ENCODE assay signal across 10 cellular contexts in the genomic region with DNA sequence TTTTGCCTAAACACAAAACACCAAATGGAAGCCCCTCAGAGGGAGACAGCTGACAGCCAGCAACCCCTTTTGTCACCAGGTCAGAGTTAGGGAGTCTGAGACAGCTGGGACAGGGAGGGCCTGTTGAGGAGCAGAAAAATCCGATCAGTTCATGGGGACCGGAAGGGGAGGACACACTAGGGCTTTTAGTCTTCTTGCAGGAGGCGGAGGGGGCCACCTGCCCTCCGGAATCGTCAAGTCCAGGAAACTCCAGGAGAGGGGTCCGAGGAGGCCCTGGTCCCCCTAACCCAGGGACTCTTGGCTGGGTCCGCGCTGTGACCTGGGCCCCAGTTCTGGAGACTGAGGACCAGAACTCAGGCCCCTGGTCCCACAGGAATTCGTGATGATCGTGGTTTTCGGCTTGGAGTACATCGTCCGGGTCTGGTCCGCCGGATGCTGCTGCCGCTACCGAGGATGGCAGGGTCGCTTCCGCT. TPM values are rescaled to one million over a fixed set of nuclear protein-coding genes. Genes with fewer than 3 reads are reported as not detected.
DNase-seq lines count a peak whose midpoint lies in the region; ATAC-seq and TF ChIP-seq lines count a peak whose summit lies in the region.
"Had no signal": no experiment of that assay in that cellular context is flagged by ENCODE, and none has a peak within 500 bp of the region (broad histone marks: within the 10 kb centered on the region; RNA-seq: fewer than 3 reads in every experiment).

No MANE protein-coding gene starts in this region.

- H3K27me3 Mint-ChIP-seq in activated naive CD4-positive, alpha-beta T cell treated with anti-CD3 and anti-CD28 coated beads, Interleukin-2, amount 50 U/mL, for 24 hours: no peaks in the 10 kb centered on the region
- H3K27me3 Mint-ChIP-seq in activated T-helper 1 cell treated with anti-CD3 and anti-CD28 coated beads, Interleukin-12 subunit alpha, Interleukin-12 subunit beta, Interleukin-2, Interleukin-4 antibody, amounts not matched to agents 30 ng/mL and 10 ng/mL and 1 ng/mL, durations not matched to agents 14 hours and 24 hours and 36 hours (ENCODE audit: insufficient read depth): peaks cover 14% of the 10 kb centered on the region

- no peak overlapping the region for H2BK120ac ChIP-seq in mesenchymal stem cell (ENCODE audit: low read depth, low read length)

- no peaks in the 10 kb centered on the region for H3K79me1 ChIP-seq in mesenchymal stem cell (replicated peaks; ENCODE audit: low read length, poor library complexity, severe bottlenecking)

- H4K8ac ChIP-seq in mesenchymal stem cell (ENCODE audit: low read length): no peak overlapping the region

- peaks cover 7% of the 10 kb centered on the region for H3K4me1 Mint-ChIP-seq in activated naive CD4-positive, alpha-beta T cell treated with anti-CD3 and anti-CD28 coated beads, Interleukin-2, amount 50 U/mL, for 24 hours
- H3K4me1 Mint-ChIP-seq in activated T-helper 1 cell treated with anti-CD3 and anti-CD28 coated beads, Interleukin-12 subunit alpha, Interleukin-12 subunit beta, Interleukin-2, Interleukin-4 antibody, amounts not matched to agents 30 ng/mL and 10 ng/mL and 1 ng/mL, durations not matched to agents 14 hours and 24 hours and 36 hours (ENCODE audit: low read depth): peaks cover 4% of the 10 kb centered on the region

- H3K23ac ChIP-seq in mesenchymal stem cell (ENCODE audit: low read length in 2 of 2): peak overlapping the region in 1 of 2 experiments; percentile 18

- no peak overlapping the region for H2AK5ac ChIP-seq in mesenchymal stem cell (ENCODE audit: low read length, severe bottlenecking)

- no peak for DNase-seq in activated naive CD4-positive, alpha-beta T cell treated with anti-CD3 and anti-CD28 coated beads, Interleukin-2, amount 50 U/mL, for 16 hours
- DNase-seq in activated T-helper 1 cell treated with anti-CD3 and anti-CD28 coated beads, Interleukin-12 subunit alpha, Interleukin-12 subunit beta, Interleukin-2, Interleukin-4 antibody, amounts not matched to agents 30 ng/mL and 10 ng/mL and 1 ng/mL, durations not matched to agents 14 hours and 24 hours and 36 hours (ENCODE audit: low spot score): no peak
- DNase-seq in mesenchymal stem cell (no peak), upper lobe of right lung (no peak), GM19240 (ENCODE audit: insufficient read length, low spot score) (no peak)
- DNase-seq in stimulated activated CD4-positive, alpha-beta T cell treated with anti-CD3 and anti-CD28 coated beads, Interleukin-2, amount 100 ng/mL, for 24 hours: no peak
- DNase-seq: NCI-H1436 treated with DMSO at 0.1 percent for 48 hours had no signal

- no peak overlapping the region for H2BK5ac ChIP-seq in mesenchymal stem cell (ENCODE audit: low read depth, low read length, poor library complexity, severe bottlenecking)

- H3K27me3 ChIP-seq in mesenchymal stem cell (ENCODE audit: control insufficient read depth in 1 of 2, insufficient read depth in 1 of 2, low read length in 2 of 2) (peaks cover 11 to 61% of the 10 kb centered on the region in 2 experiments), upper lobe of right lung (no peaks in the 10 kb centered on the region)

- no peak overlapping the region for H3K18ac ChIP-seq in mesenchymal stem cell (ENCODE audit: low read depth in 1 of 2, low read length in 2 of 2)

- H3K27ac ChIP-seq in mesenchymal stem cell (ENCODE audit: low read length, poor library complexity, severe bottlenecking) (no peak overlapping the region), upper lobe of right lung (no peak overlapping the region)
- H3K27ac ChIP-seq: C4-2B had no signal

- no peaks in the 10 kb centered on the region for H3K36me3 Mint-ChIP-seq in activated naive CD4-positive, alpha-beta T cell treated with anti-CD3 and anti-CD28 coated beads, Interleukin-2, amount 50 U/mL, for 24 hours
- no peaks in the 10 kb centered on the region for H3K36me3 Mint-ChIP-seq in activated T-helper 1 cell treated with anti-CD3 and anti-CD28 coated beads, Interleukin-12 subunit alpha, Interleukin-12 subunit beta, Interleukin-2, Interleukin-4 antibody, amounts not matched to agents 30 ng/mL and 10 ng/mL and 1 ng/mL, durations not matched to agents 14 hours and 24 hours and 36 hours (ENCODE audit: low read depth)

- TF ChIP-seq CTCF in upper lobe of right lung (IDR thresholded peaks at IDR 0.05): no peak

- 28% methylated on average over 19 of the region's 19 CpGs for whole genome bisulfite sequencing in mesenchymal stem cell

- H3K36me3 ChIP-seq in mesenchymal stem cell (ENCODE audit: control insufficient read depth in 1 of 2, insufficient read depth in 2 of 2, low read depth in 1 of 2, low read length in 2 of 2) (peaks cover 0 to 3% of the 10 kb centered on the region in 2 experiments), upper lobe of right lung (no peaks in the 10 kb centered on the region)

- H3K4me2 ChIP-seq in mesenchymal stem cell (ENCODE audit: low read length, poor library complexity, severe bottlenecking): peak overlapping the region; percentile 95

- H3K14ac ChIP-seq in mesenchymal stem cell (ENCODE audit: low read length in 2 of 2): no peak overlapping the region

- no peaks in the 10 kb centered on the region for H3K9me3 ChIP-seq in mesenchymal stem cell (ENCODE audit: control insufficient read depth, low read length)
- H3K9me3 ChIP-seq in upper lobe of right lung: no peaks in the 10 kb centered on the region

- peak overlapping the region; percentile 75 for H3K4me3 Mint-ChIP-seq in activated naive CD4-positive, alpha-beta T cell treated with anti-CD3 and anti-CD28 coated beads, Interleukin-2, amount 50 U/mL, for 24 hours
- H3K4me3 Mint-ChIP-seq in activated T-helper 1 cell treated with anti-CD3 and anti-CD28 coated beads, Interleukin-12 subunit alpha, Interleukin-12 subunit beta, Interleukin-2, Interleukin-4 antibody, amounts not matched to agents 30 ng/mL and 10 ng/mL and 1 ng/mL, durations not matched to agents 14 hours and 24 hours and 36 hours: peak overlapping the region; percentile 66

- ATAC-seq in upper lobe of right lung (no peak), HG03565 (IDR thresholded peaks at IDR 0.05; ENCODE audit: unreplicated experiment) (no peak)

- H2BK15ac ChIP-seq in mesenchymal stem cell (ENCODE audit: low read depth, poor library complexity, severe bottlenecking): no peak overlapping the region

- no peak overlapping the region for H2AFZ ChIP-seq in mesenchymal stem cell (ENCODE audit: low read depth, low read length)

- H2BK12ac ChIP-seq in mesenchymal stem cell (ENCODE audit: low read length in 2 of 2): no peak overlapping the region

- peaks cover 24% of the 10 kb centered on the region for H3K4me1 ChIP-seq in mesenchymal stem cell (ENCODE audit: control insufficient read depth, insufficient read depth, low read depth, low read length)
- H3K4me1 ChIP-seq in upper lobe of right lung: no peaks in the 10 kb centered on the region

- peak overlapping the region; percentile 4 for H3K27ac Mint-ChIP-seq in activated naive CD4-positive, alpha-beta T cell treated with anti-CD3 and anti-CD28 coated beads, Interleukin-2, amount 50 U/mL, for 24 hours
- H3K27ac Mint-ChIP-seq in activated T-helper 1 cell treated with anti-CD3 and anti-CD28 coated beads, Interleukin-12 subunit alpha, Interleukin-12 subunit beta, Interleukin-2, Interleukin-4 antibody, amounts not matched to agents 30 ng/mL and 10 ng/mL and 1 ng/mL, durations not matched to agents 14 hours and 24 hours and 36 hours: no peak overlapping the region

- H4K91ac ChIP-seq in mesenchymal stem cell (ENCODE audit: low read length): no peak overlapping the region

- no peaks in the 10 kb centered on the region for H3K9me3 Mint-ChIP-seq in activated naive CD4-positive, alpha-beta T cell treated with anti-CD3 and anti-CD28 coated beads, Interleukin-2, amount 50 U/mL, for 24 hours
- H3K9me3 Mint-ChIP-seq in activated T-helper 1 cell treated with anti-CD3 and anti-CD28 coated beads, Interleukin-12 subunit alpha, Interleukin-12 subunit beta, Interleukin-2, Interleukin-4 antibody, amounts not matched to agents 30 ng/mL and 10 ng/mL and 1 ng/mL, durations not matched to agents 14 hours and 24 hours and 36 hours: no peaks in the 10 kb centered on the region

- no peak overlapping the region for H3K4ac ChIP-seq in mesenchymal stem cell (ENCODE audit: low read depth in 1 of 2, low read length in 2 of 2)

- H3K4me3 ChIP-seq in mesenchymal stem cell (ENCODE audit: insufficient read depth in 1 of 2, low read depth in 1 of 2, low read length in 2 of 2) (no peak overlapping the region), upper lobe of right lung (peak overlapping the region; percentile 51)

- no peak overlapping the region for H3K9ac ChIP-seq in mesenchymal stem cell (ENCODE audit: low read length)

- intact Hi-C loops in activated T-helper 1 cell treated with anti-CD3 and anti-CD28 coated beads, Interleukin-12 subunit alpha, Interleukin-12 subunit beta, Interleukin-2, Interleukin-4 antibody, amounts not matched to agents 30 ng/mL and 10 ng/mL and 1 ng/mL, durations not matched to agents 14 hours and 24 hours and 36 hours (cut with micrococcal nuclease): loop anchor here (1.0 to 2.0 kb wide), 2 partner anchors 15 to 45 kb away; a partner anchor contains a TSS
- intact Hi-C loops in upper lobe of right lung (cut with DNase I): no loop called here

RNA-seq across cellular contexts. Expression of a gene that starts 34.2 kb away (rescaled TPM):
- 0.78 and 0.88 TPM in 2 replicates for total RNA-seq in activated T-helper 1 cell treated with anti-CD3 and anti-CD28 coated beads, Interleukin-12 subunit alpha, Interleukin-12 subunit beta, Interleukin-2, Interleukin-4 antibody, amounts not matched to agents 30 ng/mL and 10 ng/mL and 1 ng/mL, durations not matched to agents 14 hours and 24 hours and 36 hours
- polyA plus RNA-seq in mesenchymal stem cell (2013, experiment 1 of 2): 0.10 TPM
- polyA plus RNA-seq in mesenchymal stem cell (2013, experiment 2 of 2): 0.14 TPM
- total RNA-seq in upper lobe of right lung: 0.96 TPM

RNA-seq across cellular contexts. Expression of a gene that starts 44.3 kb away (rescaled TPM):
- total RNA-seq in activated T-helper 1 cell treated with anti-CD3 and anti-CD28 coated beads, Interleukin-12 subunit alpha, Interleukin-12 subunit beta, Interleukin-2, Interleukin-4 antibody, amounts not matched to agents 30 ng/mL and 10 ng/mL and 1 ng/mL, durations not matched to agents 14 hours and 24 hours and 36 hours: 4.1 and 5.0 TPM in 2 replicates
- polyA plus RNA-seq in mesenchymal stem cell (2013, experiment 1 of 2): 8.6 TPM
- 9.3 TPM for polyA plus RNA-seq in mesenchymal stem cell (2013, experiment 2 of 2)
- total RNA-seq in upper lobe of right lung: 23.2 TPM
